In genomic region chr2:222057249-222058073, GRCh38 we compare ENCODE assay signal across 1 cellular context.
TF ChIP-seq lines count a peak whose summit lies in the region.

No MANE protein-coding gene starts in this region.

TF ChIP-seq in Ishikawa, 13 proteins besides CTCF, POLR2A, EP300 and RAD21 (continued from another document):
- TF ChIP-seq, protein P1, sequence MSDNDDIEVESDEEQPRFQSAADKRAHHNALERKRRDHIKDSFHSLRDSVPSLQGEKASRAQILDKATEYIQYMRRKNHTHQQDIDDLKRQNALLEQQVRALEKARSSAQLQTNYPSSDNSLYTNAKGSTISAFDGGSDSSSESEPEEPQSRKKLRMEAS (IDR thresholded peaks at IDR 0.05): no peak
